In the genomic region with DNA sequence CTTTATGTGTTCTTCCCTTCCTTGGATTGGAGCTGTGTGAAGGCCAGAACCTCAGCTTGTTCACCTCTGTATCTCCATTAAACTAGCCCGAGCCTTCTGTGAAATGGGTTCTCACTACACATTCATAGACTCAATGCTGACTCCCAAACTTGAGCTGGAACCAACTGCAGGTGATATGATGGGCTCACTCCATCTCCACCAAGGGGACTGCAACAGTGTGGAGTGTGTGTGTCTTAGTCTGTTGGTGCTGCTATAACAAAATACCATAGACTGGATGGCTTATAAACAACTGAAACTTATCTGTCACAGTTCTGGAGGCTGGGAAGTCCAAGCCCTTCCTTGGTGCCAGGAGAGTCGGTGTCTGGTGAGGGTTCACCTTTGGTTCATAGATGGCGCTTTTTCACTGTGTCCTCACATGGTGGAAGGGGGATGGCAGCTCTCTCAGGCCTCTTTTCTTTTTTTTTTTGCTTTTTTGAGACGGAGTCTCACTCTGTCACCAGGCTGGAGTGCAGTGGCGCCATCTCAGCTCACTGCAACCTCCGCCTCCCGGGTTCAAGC, we compare ENCODE assay signal across 24 cellular contexts.
A peak's percentile ranks its signal among the peaks of the same experiment; 100 is the strongest.
DNase-seq lines count a peak whose midpoint lies in the region; ATAC-seq and TF ChIP-seq lines count a peak whose summit lies in the region.
"Had no signal": no experiment of that assay in that cellular context is flagged by ENCODE, and none has a peak within 500 bp of the region (broad histone marks: within the 10 kb centered on the region; RNA-seq: fewer than 3 reads in every experiment).

No MANE protein-coding gene starts in this region.

- H3K4me2 ChIP-seq in BLaER1 (peak overlapping the region; percentile 67), IMR-90 (ENCODE audit: low read depth, low read length) (no peak overlapping the region)
- H3K4me2 ChIP-seq: A549, PC-9 had no signal

- peak overlapping the region; percentile 26 for H4K91ac ChIP-seq in IMR-90 (ENCODE audit: insufficient read depth, low read depth, low read length)

- H2BK5ac ChIP-seq in IMR-90 (ENCODE audit: low read depth, low read length, poor library complexity, severe bottlenecking): peak overlapping the region; percentile 33

- TF ChIP-seq RAD21 in IMR-90 (IDR thresholded peaks at IDR 0.05; ENCODE audit: low read length): no peak

- H3K27ac Mint-ChIP-seq in stimulated activated memory B cell treated with anti-CD40 and anti-IgM and Interleukin-4, amounts not matched to agents 10 μg/mL and 1 μg/mL and 100 μg/mL, for 72 hours: no peak overlapping the region
- H3K27ac Mint-ChIP-seq: B cell; T-helper 1 cell treated with Interleukin-12 subunit alpha and Interleukin-12 subunit beta and Interleukin-4 antibody, amounts not matched to agents 30 μg/mL and 1 μg/mL, for 36 hours had no signal

- in situ Hi-C loops in IMR-90 (cut with MboI; ENCODE audit: low sequenced_read_pairs): no loop called here

- 0 out of 4 replicates have a peak, but pooled peaks cover 0 to 3% of the 10 kb centered on the region in 2 experiments for H3K79me1 ChIP-seq in IMR-90 (ENCODE audit: low read depth in 1 of 2, low read length in 2 of 2)

- intact Hi-C loops in A673 (cut with micrococcal nuclease; ENCODE audit: unreplicated experiment): no loop called here
- intact Hi-C loops in IMR-90 (cut with micrococcal nuclease): no loop called here
- intact Hi-C loops in esophagus muscularis mucosa (cut with DNase I): no loop called here

- H3K4me1 ChIP-seq in A673 (ENCODE audit: insufficient read depth, low read length, poor library complexity, severe bottlenecking) (peaks cover 57% of the 10 kb centered on the region), BLaER1 (peaks cover 43% of the 10 kb centered on the region), IMR-90 (ENCODE audit: control insufficient read depth, insufficient read depth, low read length) (peaks cover 15% of the 10 kb centered on the region), esophagus muscularis mucosa (peaks cover 7 to 15% (median 12%) of the 10 kb centered on the region in 4 donors)

- BruUV-seq in A673 (replicated peaks; lab: Mats Ljungman, UMichigan): no TSS peak
- BruUV-seq in IMR-90 (replicated peaks; lab: Mats Ljungman, UMichigan): no TSS peak

- peak overlapping the region; percentile 16 for H2BK20ac ChIP-seq in IMR-90 (ENCODE audit: low read depth, low read length)

- H3K27ac ChIP-seq in A673 (ENCODE audit: low read depth, low read length, poor library complexity, severe bottlenecking): peak overlapping the region; percentile 70
- peak overlapping the region; percentile 40; the same call in 1 of the 2 replicates for H3K27ac ChIP-seq in BLaER1
- peak overlapping the region; percentile 50; the same call in 1 of the 2 replicates for H3K27ac ChIP-seq in IMR-90 (ENCODE audit: insufficient read depth, low read length)
- no peak overlapping the region for H3K27ac ChIP-seq in esophagus muscularis mucosa (replicated peaks in 1 of 4)
- H3K27ac ChIP-seq: A549, PC-9 had no signal

- dilution Hi-C loops in IMR-90 (cut with HindIII; ENCODE audit: low sequenced_read_pairs, unreplicated experiment): no loop called here

- TF ChIP-seq POLR2A in IMR-90 (IDR thresholded peaks at IDR 0.05; ENCODE audit: low read depth, low read length): no peak
- no peak for TF ChIP-seq POLR2A in esophagus muscularis mucosa (IDR thresholded peaks at IDR 0.05; ENCODE audit: low read depth)

- TF ChIP-seq CTCF in A673 (conservative IDR thresholded peaks at IDR 0.05; ENCODE audit: low read depth, low read length) (no peak), IMR-90 (conservative IDR thresholded peaks at IDR 0.05; ENCODE audit: low read depth, low read length) (no peak), esophagus muscularis mucosa (IDR thresholded peaks at IDR 0.05) (no peak)

- peak overlapping the region; percentile 91 for H3K14ac ChIP-seq in IMR-90 (replicated peaks; ENCODE audit: low read depth, low read length)

- H3K27me3 Mint-ChIP-seq in stimulated activated memory B cell treated with anti-CD40 and anti-IgM and Interleukin-4, amounts not matched to agents 10 μg/mL and 1 μg/mL and 100 μg/mL, for 72 hours: no peaks in the 10 kb centered on the region

- peaks cover 16% of the 10 kb centered on the region for H3K4me1 Mint-ChIP-seq in stimulated activated memory B cell treated with anti-CD40 and anti-IgM and Interleukin-4, amounts not matched to agents 10 μg/mL and 1 μg/mL and 100 μg/mL, for 72 hours

- peaks cover 16% of the 10 kb centered on the region; the same call in 1 of the 2 replicates for H3K9me1 ChIP-seq in IMR-90 (ENCODE audit: insufficient read depth, low read length)

- H3K9me3 Mint-ChIP-seq in stimulated activated memory B cell treated with anti-CD40 and anti-IgM and Interleukin-4, amounts not matched to agents 10 μg/mL and 1 μg/mL and 100 μg/mL, for 72 hours: no peaks in the 10 kb centered on the region
- H3K9me3 Mint-ChIP-seq: T-helper 1 cell treated with Interleukin-12 subunit alpha and Interleukin-12 subunit beta and Interleukin-4 antibody, amounts not matched to agents 30 μg/mL and 1 μg/mL, for 36 hours had no signal

- H3K23ac ChIP-seq in IMR-90 (ENCODE audit: low read depth, low read length): peak overlapping the region; percentile 74

- CTCF ChIA-PET in A673 (lab: Charles Lee): no interaction called here
- CTCF ChIA-PET in IMR-90 (lab: Yijun Ruan, JAX): interaction anchor here (0.9 to 1.6 kb wide), 2 partner anchors 16 to 19 kb away, joined by 3 to 5 read pairs; no protein-coding TSS in a partner anchor

- H4K20me1 ChIP-seq in BLaER1: no peaks in the 10 kb centered on the region
- H4K20me1 ChIP-seq in IMR-90 (ENCODE audit: insufficient read depth, low read length): no peaks in the 10 kb centered on the region

- H3K9ac ChIP-seq in BLaER1 (no peak overlapping the region), IMR-90 (ENCODE audit: low read depth, low read length) (no peak overlapping the region)

- TF ChIP-seq EP300 in esophagus muscularis mucosa (IDR thresholded peaks at IDR 0.05): no peak

- H2BK15ac ChIP-seq in IMR-90 (ENCODE audit: low read depth, low read length): peak overlapping the region; percentile 99; the same call in 2 of the 3 replicates

- no peaks in the 10 kb centered on the region for H3K36me3 ChIP-seq in A673 (ENCODE audit: insufficient read depth, low read length, poor library complexity, severe bottlenecking)
- H3K36me3 ChIP-seq in BLaER1: no peaks in the 10 kb centered on the region
- no peaks in the 10 kb centered on the region for H3K36me3 ChIP-seq in IMR-90 (ENCODE audit: control insufficient read depth, insufficient read depth, low read length)
- no peaks in the 10 kb centered on the region for H3K36me3 ChIP-seq in esophagus muscularis mucosa
- H3K36me3 ChIP-seq: MG63 had no signal

- H2BK120ac ChIP-seq in IMR-90 (ENCODE audit: low read depth, low read length): peak overlapping the region; percentile 80

- peak overlapping the region; percentile 3; the same call in 1 of the 2 replicates for H4K5ac ChIP-seq in IMR-90 (ENCODE audit: low read depth, low read length)

- POLR2A ChIA-PET in A673 (lab: Charles Lee; ENCODE audit: low non-redundant PET) (no interaction called here), IMR-90 (lab: Charles Lee; ENCODE audit: unreplicated experiment) (no interaction called here)

- no peaks in the 10 kb centered on the region for H3K36me3 Mint-ChIP-seq in stimulated activated memory B cell treated with anti-CD40 and anti-IgM and Interleukin-4, amounts not matched to agents 10 μg/mL and 1 μg/mL and 100 μg/mL, for 72 hours

- no peak overlapping the region for H3K4me3 Mint-ChIP-seq in stimulated activated memory B cell treated with anti-CD40 and anti-IgM and Interleukin-4, amounts not matched to agents 10 μg/mL and 1 μg/mL and 100 μg/mL, for 72 hours
- H3K4me3 Mint-ChIP-seq: B cell; T-helper 1 cell treated with Interleukin-12 subunit alpha and Interleukin-12 subunit beta and Interleukin-4 antibody, amounts not matched to agents 30 μg/mL and 1 μg/mL, for 36 hours had no signal

- no CpG with 5 or more reads among the region's 7 CpGs for WGBS in IMR-90 (ENCODE audit: extremely low coverage in 2 of 2, insufficient read length in 1 of 2), 2 experiments
- WGBS in esophagus muscularis mucosa: 88% methylated on average over 7 of the region's 7 CpGs

- H3K9me3 ChIP-seq in A673 (ENCODE audit: low read depth, low read length, poor library complexity, severe bottlenecking): no peaks in the 10 kb centered on the region
- no peaks in the 10 kb centered on the region for H3K9me3 ChIP-seq in BLaER1
- no peaks in the 10 kb centered on the region for H3K9me3 ChIP-seq in IMR-90 (ENCODE audit: control insufficient read depth, insufficient read depth, low read length)
- no peaks in the 10 kb centered on the region for H3K9me3 ChIP-seq in esophagus muscularis mucosa
- H3K9me3 ChIP-seq: A549, MG63 had no signal

- H2AK5ac ChIP-seq in IMR-90 (ENCODE audit: low read depth, low read length): peak overlapping the region; percentile 86

- H4K8ac ChIP-seq in IMR-90 (ENCODE audit: low read depth in 2 of 2, low read length in 2 of 2): peak overlapping the region; percentile 49 to 51; a peak in 2 of 4 replicates

- peak overlapping the region; percentile 37 for H2AFZ ChIP-seq in IMR-90 (replicated peaks; ENCODE audit: low read length, poor library complexity)
- H2AFZ ChIP-seq: PC-9 had no signal

- ATAC-seq in IMR-90 (ENCODE audit: low read depth): no peak
- ATAC-seq in HG02852 (IDR thresholded peaks at IDR 0.05; ENCODE audit: unreplicated experiment): no peak
- no peak for ATAC-seq in stimulated activated memory B cell treated with anti-CD40 and anti-IgM and Interleukin-4, amounts not matched to agents 10 μg/mL and 1 μg/mL and 100 μg/mL, for 72 hours
- no peak for ATAC-seq in HG03175 (IDR thresholded peaks at IDR 0.05; ENCODE audit: unreplicated experiment)
- ATAC-seq: A549, K562 had no signal

- peak overlapping the region; percentile 56 for H3K4ac ChIP-seq in IMR-90 (ENCODE audit: low read depth, low read length)

- H3K4me3 ChIP-seq in A673 (ENCODE audit: low read depth, low read length, poor library complexity, severe bottlenecking): no peak overlapping the region
- no peak overlapping the region for H3K4me3 ChIP-seq in BLaER1
- no peak overlapping the region for H3K4me3 ChIP-seq in IMR-90 (ENCODE audit: insufficient read depth, low read depth, low read length)
- no peak overlapping the region for H3K4me3 ChIP-seq in esophagus muscularis mucosa
- H3K4me3 ChIP-seq: A549, K562, MG63, PC-9 had no signal

- no peak overlapping the region for H2AK9ac ChIP-seq in IMR-90 (replicated peaks; ENCODE audit: low read depth, low read length, poor library complexity)

- H3K56ac ChIP-seq in IMR-90 (ENCODE audit: extremely low read depth, insufficient read depth, low read length): no peak overlapping the region; the same call in 1 of the 2 replicates

- DNase-seq in A673 (ENCODE audit: low spot score): no peak
- no peak for DNase-seq in IMR-90
- DNase-seq in esophagus muscularis mucosa (ENCODE audit: extremely low spot score): peak; percentile 90
- no peak for DNase-seq in NCI-H1436 (lab: John Stamatoyannopoulos, UW)
- DNase-seq: Calu3; DMS79 treated with DMSO at 0.1 percent for 48 hours; MG63; NCI-H1694; NCI-H2029 treated with DMSO at 0.1 percent for 48 hours; NCI-H446 treated with DMSO at 0.1 percent for 48 hours; NCI-H526; NCI-H82; NK-92 treated with Interleukin-12 subunit alpha and Interleukin-12 subunit beta, amount 100 ng/mL, for 24 hours; PC-9; Right ventricle myocardium superior; SW 1271 had no signal

- peak overlapping the region; percentile 11 for H3K18ac ChIP-seq in IMR-90 (ENCODE audit: low read depth, low read length)

- no peaks in the 10 kb centered on the region for H3K27me3 ChIP-seq in A673 (replicated peaks; ENCODE audit: insufficient read depth, low read depth, low read length, poor library complexity)
- no peaks in the 10 kb centered on the region for H3K27me3 ChIP-seq in BLaER1
- H3K27me3 ChIP-seq in IMR-90 (ENCODE audit: control insufficient read depth, insufficient read depth, low read length): no peaks in the 10 kb centered on the region
- no peaks in the 10 kb centered on the region for H3K27me3 ChIP-seq in esophagus muscularis mucosa
- H3K27me3 ChIP-seq: MG63 had no signal

Comparison
In these comparisons a context has a peak if more than half of its experiments do, and no peak if none do; other contexts are left out.
1. H3K27ac ChIP-seq: peak in A673 (single experiment), BLaER1 (single experiment) and IMR-90 (single experiment); none in esophagus muscularis mucosa (0 of 4).